In the genomic region with DNA sequence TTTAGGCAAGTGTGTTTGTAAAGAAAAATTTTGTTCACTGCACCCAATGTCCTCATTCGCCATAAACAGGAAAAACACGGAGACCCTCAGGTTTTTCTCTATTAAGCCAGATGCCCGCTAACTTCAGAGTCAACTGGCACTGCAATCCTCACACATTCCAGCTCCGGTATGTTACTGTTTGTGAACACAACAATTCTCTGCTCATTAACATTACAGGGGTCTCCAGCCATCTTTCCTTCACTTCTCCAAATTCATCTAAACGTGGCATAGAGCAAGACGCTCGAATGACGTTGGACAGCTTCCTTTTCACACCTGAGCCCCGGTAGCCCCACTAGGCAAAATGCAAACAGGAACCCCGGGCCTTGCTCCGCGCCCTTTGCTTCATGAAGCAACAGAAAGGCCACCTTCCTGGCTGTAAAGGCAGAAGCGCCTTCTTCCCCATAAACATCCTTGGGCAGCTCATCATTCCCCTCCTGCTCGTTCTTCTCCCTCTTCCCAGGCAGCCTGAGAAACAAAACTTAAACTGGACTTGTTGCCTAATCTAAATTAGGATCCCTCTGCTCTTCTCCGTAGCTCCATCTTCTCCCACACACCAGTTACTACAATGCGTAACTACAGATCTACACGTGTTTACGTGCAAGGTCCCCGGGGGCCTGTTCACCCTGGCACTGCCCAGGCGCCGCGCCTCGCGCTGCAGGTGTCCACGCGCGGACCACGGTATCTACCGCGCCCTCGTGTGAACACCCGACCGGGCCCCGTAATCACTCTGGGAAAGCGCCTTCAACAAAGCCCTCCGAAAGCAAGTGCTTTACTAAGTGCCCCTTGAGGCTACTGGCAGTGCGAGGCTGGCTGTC, we compare ENCODE assay signal across 8 cellular contexts. TPM values are rescaled to one million over a fixed set of nuclear protein-coding genes. Genes with fewer than 3 reads are reported as not detected.
DNase-seq lines count a peak whose midpoint lies in the region; ATAC-seq and TF ChIP-seq lines count a peak whose summit lies in the region.

No MANE protein-coding gene starts in this region.

- peak overlapping the region; percentile 75 for H3K9ac ChIP-seq in HUES64 (ENCODE audit: low read depth, low read length)

- no peak for TF ChIP-seq POLR2A in GM18505 (IDR thresholded peaks at IDR 0.05; ENCODE audit: borderline replicate concordance, extremely low read depth, insufficient read depth, insufficient read length)

- ATAC-seq in HG02623 (IDR thresholded peaks at IDR 0.05; ENCODE audit: unreplicated experiment) = no peak
- no peak for ATAC-seq in GM18505 (IDR thresholded peaks at IDR 0.05; ENCODE audit: unreplicated experiment)

- no peak for TF ChIP-seq CTCF in GM06990 (IDR thresholded peaks at IDR 0.05; ENCODE audit: insufficient read depth, low read length, poor library complexity, severe bottlenecking)

- H3K4me3 ChIP-seq in GM06990 (replicated peaks; ENCODE audit: low read depth, low read length) = peak overlapping the region; percentile 79
- H3K4me3 ChIP-seq in HUES64 (ENCODE audit: low read length) = peak overlapping the region; percentile 91
- peak overlapping the region; percentile 77 for H3K4me3 ChIP-seq in ectodermal cell (ENCODE audit: insufficient read depth, low read depth, low read length)

- H3K9me3 ChIP-seq in HUES64 (ENCODE audit: insufficient read depth, low read depth, low read length) (peaks cover 7% of the 10 kb centered on the region), ectodermal cell (ENCODE audit: control insufficient read depth, low read length) (no peaks in the 10 kb centered on the region)

- H3K27me3 ChIP-seq in GM06990 (replicated peaks; ENCODE audit: control insufficient read depth, insufficient read depth, low read length) (no peaks in the 10 kb centered on the region), HUES64 (ENCODE audit: insufficient read depth, low read length) (peaks cover 25% of the 10 kb centered on the region), ectodermal cell (ENCODE audit: control insufficient read depth, insufficient read depth, low read length, poor library complexity, severe bottlenecking) (no peaks in the 10 kb centered on the region)

- 3% methylated on average over 37 of the region's 37 CpGs for WGBS in HUES64
- WGBS in ectodermal cell, 2 experiments = 3 to 4% methylated on average over 37 of the region's 37 CpGs

- no peak overlapping the region for H3K27ac ChIP-seq in HUES64 (ENCODE audit: low read depth, low read length)
- H3K27ac ChIP-seq in ectodermal cell (ENCODE audit: insufficient read depth, low read depth, low read length, poor library complexity, severe bottlenecking) = no peak overlapping the region
- peak overlapping the region; percentile 82 for H3K27ac ChIP-seq in substantia nigra (ENCODE audit: low read depth, low read length, poor library complexity, severe bottlenecking)

- H3K36me3 ChIP-seq in GM06990 (ENCODE audit: control insufficient read depth, insufficient read depth, low read length) (peaks cover 2% of the 10 kb centered on the region), HUES64 (ENCODE audit: insufficient read depth, low read length) (peaks cover 14% of the 10 kb centered on the region), ectodermal cell (ENCODE audit: control insufficient read depth, insufficient read depth, low read length) (no peaks in the 10 kb centered on the region)

- DNase-seq in GM06990 (ENCODE audit: extremely low read depth, insufficient read length) = peak; percentile 55
- DNase-seq in UCSD-AML1 (lab: John Stamatoyannopoulos, UW; ENCODE audit: unreplicated experiment) = peak; percentile 40
- peak; percentile 31 to 42 for DNase-seq in lung microvascular endothelial cell (ENCODE audit: low read depth in 2 of 2)
- DNase-seq in substantia nigra (lab: John Stamatoyannopoulos, UW) = peak in 15 of 49 donors; percentile 13 to 48 (median 31)

- peaks cover 41% of the 10 kb centered on the region for H3K4me1 ChIP-seq in HUES64 (ENCODE audit: insufficient read depth, low read length)
- H3K4me1 ChIP-seq in ectodermal cell (ENCODE audit: control insufficient read depth, insufficient read depth, low read length) = peaks cover 13% of the 10 kb centered on the region

RNA-seq across cellular contexts. Expression of gene LBR, which starts 1.2 kb away (rescaled TPM):
- polyA plus RNA-seq in HUES64 (2013, experiment 1 of 2) = 59.4 TPM
- polyA plus RNA-seq in HUES64 (2013, experiment 2 of 2) = 62.7 TPM
- polyA plus RNA-seq in ectodermal cell (2013, experiment 1 of 4) = 108 TPM
- 113 TPM for polyA plus RNA-seq in ectodermal cell (2013, experiment 2 of 4)
- polyA plus RNA-seq in ectodermal cell (2013, experiment 3 of 4) = 77.5 TPM
- 83.3 TPM for polyA plus RNA-seq in ectodermal cell (2013, experiment 4 of 4)
- 96.5 and 119 TPM in 2 replicates for total RNA-seq in lung microvascular endothelial cell
